1 cellular context compared by ENCODE assay signal in the genomic region with DNA sequence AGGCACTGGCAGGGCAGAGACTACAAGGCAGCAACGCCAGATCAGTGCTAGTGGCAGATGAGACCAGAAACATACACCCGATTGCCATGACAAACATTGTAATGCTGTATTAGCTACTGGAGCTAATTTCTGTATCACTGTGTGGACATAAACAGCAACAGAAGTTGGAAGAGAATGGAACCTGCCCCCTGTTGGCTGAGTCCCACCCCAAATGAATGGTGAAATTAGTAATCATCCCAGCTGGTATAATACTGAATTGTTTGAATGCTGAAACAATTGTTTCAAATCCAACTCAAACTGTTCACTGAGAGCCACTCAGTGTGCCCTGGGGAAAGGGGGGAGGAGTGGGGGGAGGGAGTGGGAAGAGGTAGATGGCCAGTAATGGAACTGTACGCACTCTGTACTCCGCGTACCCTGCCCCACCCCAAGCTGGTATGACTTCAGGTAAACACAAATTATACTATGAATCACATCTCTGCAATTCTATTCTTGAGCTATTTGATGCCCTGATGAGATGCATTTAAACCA.
TF ChIP-seq lines count a peak whose summit lies in the region.

No MANE protein-coding gene starts in this region.

TF ChIP-seq in A549, 52 proteins besides CTCF, POLR2A, EP300 and RAD21 (continued from another document):
- TF ChIP-seq, protein P1, sequence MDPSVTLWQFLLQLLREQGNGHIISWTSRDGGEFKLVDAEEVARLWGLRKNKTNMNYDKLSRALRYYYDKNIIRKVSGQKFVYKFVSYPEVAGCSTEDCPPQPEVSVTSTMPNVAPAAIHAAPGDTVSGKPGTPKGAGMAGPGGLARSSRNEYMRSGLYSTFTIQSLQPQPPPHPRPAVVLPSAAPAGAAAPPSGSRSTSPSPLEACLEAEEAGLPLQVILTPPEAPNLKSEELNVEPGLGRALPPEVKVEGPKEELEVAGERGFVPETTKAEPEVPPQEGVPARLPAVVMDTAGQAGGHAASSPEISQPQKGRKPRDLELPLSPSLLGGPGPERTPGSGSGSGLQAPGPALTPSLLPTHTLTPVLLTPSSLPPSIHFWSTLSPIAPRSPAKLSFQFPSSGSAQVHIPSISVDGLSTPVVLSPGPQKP (IDR thresholded peaks at IDR 0.05; ENCODE audit: low read depth, low read length) = no peak
- TF ChIP-seq CEBPB (IDR thresholded peaks at IDR 0.05) (peak in 1 of 2 experiments; percentile 10; a peak in 1 of 4 replicates), CHD4 (IDR thresholded peaks at IDR 0.05; ENCODE audit: borderline replicate concordance) (no peak)
- TF ChIP-seq, protein P2, sequence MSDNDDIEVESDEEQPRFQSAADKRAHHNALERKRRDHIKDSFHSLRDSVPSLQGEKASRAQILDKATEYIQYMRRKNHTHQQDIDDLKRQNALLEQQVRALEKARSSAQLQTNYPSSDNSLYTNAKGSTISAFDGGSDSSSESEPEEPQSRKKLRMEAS (IDR thresholded peaks at IDR 0.05) = peak; percentile 19; the same call in 1 of the 2 replicates
